2 cellular contexts compared by ENCODE assay signal in genomic region chr1:234598974-234599616, GRCh38.
TF ChIP-seq lines count a peak whose summit lies in the region.

No MANE protein-coding gene starts in this region.

TF ChIP-seq in SK-N-SH, 30 proteins besides CTCF, POLR2A, EP300 and RAD21 (continued from another document):
- no peak for TF ChIP-seq USF2 (IDR thresholded peaks at IDR 0.05; ENCODE audit: borderline replicate concordance, low read depth, low read length)

TF ChIP-seq in SK-N-SH treated with all-trans-retinoic acid at 6 μM for 48 hours, 23 proteins besides CTCF, POLR2A, EP300 and RAD21 (continued from another document):
- TF ChIP-seq TSHZ2 (CRISPR knock-in tag; IDR thresholded peaks at IDR 0.05) (no peak), PATZ1 (CRISPR knock-in tag; IDR thresholded peaks at IDR 0.05; ENCODE audit: borderline replicate concordance) (no peak), ESRRG (CRISPR knock-in tag; IDR thresholded peaks at IDR 0.05) (no peak), ZC3H10 (CRISPR knock-in tag; IDR thresholded peaks at IDR 0.05) (no peak), ZFP30 (CRISPR knock-in tag; IDR thresholded peaks at IDR 0.05) (no peak), GLIS3 (CRISPR knock-in tag; IDR thresholded peaks at IDR 0.05) (no peak), PPARA (CRISPR knock-in tag; IDR thresholded peaks at IDR 0.05; ENCODE audit: borderline replicate concordance) (no peak), TCF4 (CRISPR knock-in tag; IDR thresholded peaks at IDR 0.05; ENCODE audit: borderline replicate concordance) (no peak), CSDC2 (CRISPR knock-in tag; IDR thresholded peaks at IDR 0.05) (no peak), RARB (CRISPR knock-in tag; IDR thresholded peaks at IDR 0.05) (no peak), ISL1 (CRISPR knock-in tag; IDR thresholded peaks at IDR 0.05) (no peak), BACH2 (CRISPR knock-in tag; IDR thresholded peaks at IDR 0.05; ENCODE audit: borderline replicate concordance) (no peak), CREB5 (CRISPR knock-in tag; IDR thresholded peaks at IDR 0.05; ENCODE audit: low read depth) (no peak)
